Comparison of ENCODE assay signal across 8 cellular contexts in the genomic region with DNA sequence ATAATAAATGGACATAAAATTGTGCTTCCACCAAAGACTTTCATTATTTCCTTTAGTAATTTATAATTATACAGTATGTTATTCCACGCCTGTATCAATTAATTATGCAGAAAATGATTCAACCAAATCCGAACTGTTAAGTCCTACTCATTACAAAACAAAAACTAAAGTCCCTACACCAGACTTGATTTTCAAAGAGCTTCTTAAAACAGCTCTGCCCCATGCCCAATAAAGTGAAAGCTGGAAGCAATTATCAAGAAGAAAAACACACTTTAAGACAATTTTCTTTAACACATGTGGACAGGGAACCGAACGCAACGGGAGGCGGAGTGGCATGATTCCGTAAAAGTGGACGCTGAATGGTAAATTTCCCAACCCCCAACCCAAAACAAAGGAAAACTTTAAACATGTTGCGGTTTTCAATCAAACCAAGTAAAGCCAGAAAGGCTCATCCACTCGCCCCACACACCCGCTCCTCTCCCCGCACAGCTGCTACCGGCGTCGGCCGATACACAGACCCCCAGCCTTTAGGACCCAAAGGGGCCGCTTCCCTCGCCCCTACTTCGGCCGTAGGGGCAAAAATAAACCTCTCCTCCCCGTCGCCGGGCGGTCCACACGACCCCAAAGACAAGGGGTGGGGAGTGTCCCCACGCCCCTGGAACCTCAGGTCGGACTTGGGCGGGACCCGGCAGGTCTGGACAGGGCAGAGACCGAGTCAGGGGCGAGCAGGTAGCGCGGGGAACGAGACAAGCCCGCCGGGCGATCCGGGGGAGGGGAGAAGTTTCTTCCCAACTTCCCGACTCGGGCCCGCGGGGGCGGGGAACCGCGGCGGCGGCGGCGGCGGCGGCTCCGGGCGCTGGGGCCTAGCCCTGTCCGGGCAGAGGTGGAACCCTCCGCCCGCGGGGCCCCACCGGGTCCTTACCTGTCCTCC. TPM values are rescaled to one million over a fixed set of nuclear protein-coding genes. Genes with fewer than 3 reads are reported as not detected.
DNase-seq lines count a peak whose midpoint lies in the region; ATAC-seq and TF ChIP-seq lines count a peak whose summit lies in the region.

No MANE protein-coding gene starts in this region.

- ATAC-seq in GM21423 (IDR thresholded peaks at IDR 0.05; ENCODE audit: unreplicated experiment), result peak; percentile 30
- peak; percentile 53 to 61 (median 58) for ATAC-seq in psoas muscle

- H3K36me3 Mint-ChIP-seq in activated naive CD4-positive, alpha-beta T cell treated with anti-CD3 and anti-CD28 coated beads, Interleukin-2, amount 50 U/mL, for 24 hours, result peaks cover 3% of the 10 kb centered on the region

- H3K27ac ChIP-seq in left ventricle myocardium inferior (replicated peaks) (peak overlapping the region; percentile 96), psoas muscle (peak overlapping the region; percentile 95)

- WGBS in psoas muscle, 3 donors, result 0 to 1% (median 1%) methylated on average over 46 to 58 of the region's 58 CpGs

- no peaks in the 10 kb centered on the region for H3K9me3 Mint-ChIP-seq in activated naive CD4-positive, alpha-beta T cell treated with anti-CD3 and anti-CD28 coated beads, Interleukin-2, amount 50 U/mL, for 24 hours

- H3K27me3 ChIP-seq in left ventricle myocardium inferior (ENCODE audit: low read depth), result no peaks in the 10 kb centered on the region
- H3K27me3 ChIP-seq in psoas muscle (ENCODE audit: insufficient read depth in 3 of 3, low read length in 2 of 3), result no peaks in the 10 kb centered on the region

- intact Hi-C loops in left ventricle myocardium inferior (cut with micrococcal nuclease) (no loop called here), psoas muscle (cut with DNase I) (loop anchor here (5.0 kb wide), 1 partner anchor 69 kb away; no protein-coding TSS in a partner anchor)

- H3K4me3 ChIP-seq in left ventricle myocardium inferior (peak overlapping the region; percentile 95), psoas muscle (peak overlapping the region; percentile 96)

- H3K9me3 ChIP-seq in left ventricle myocardium inferior (replicated peaks), result no peaks in the 10 kb centered on the region
- no peaks in the 10 kb centered on the region for H3K9me3 ChIP-seq in psoas muscle

- DNase-seq in ELF-1 (ENCODE audit: low read depth, low spot score) (peak; percentile 75), HPDE6-E6E7 (ENCODE audit: extremely low spot score) (peak; percentile 25), left ventricle myocardium inferior (peak; percentile 42), psoas muscle (peak; percentile 58 to 71), occipital lobe (lab: John Stamatoyannopoulos, UW) (no peak), GDM1 (lab: John Stamatoyannopoulos, UW) (no peak)

- H3K27ac Mint-ChIP-seq in activated naive CD4-positive, alpha-beta T cell treated with anti-CD3 and anti-CD28 coated beads, Interleukin-2, amount 50 U/mL, for 24 hours, result peak overlapping the region; percentile 100

- H3K36me3 ChIP-seq in left ventricle myocardium inferior (no peaks in the 10 kb centered on the region), psoas muscle (ENCODE audit: insufficient read depth in 1 of 2, low read depth in 1 of 2) (no peaks in the 10 kb centered on the region)

- no peak for TF ChIP-seq CTCF in left ventricle myocardium inferior (IDR thresholded peaks at IDR 0.05; ENCODE audit: borderline replicate concordance)
- TF ChIP-seq CTCF in psoas muscle (IDR thresholded peaks at IDR 0.05), result no peak

- H3K4me1 ChIP-seq in left ventricle myocardium inferior (peaks cover 80% of the 10 kb centered on the region), psoas muscle (peaks cover 41% of the 10 kb centered on the region)

- H3K4me1 Mint-ChIP-seq in activated naive CD4-positive, alpha-beta T cell treated with anti-CD3 and anti-CD28 coated beads, Interleukin-2, amount 50 U/mL, for 24 hours, result peaks cover 72% of the 10 kb centered on the region

- peak overlapping the region; percentile 99 for H3K4me3 Mint-ChIP-seq in activated naive CD4-positive, alpha-beta T cell treated with anti-CD3 and anti-CD28 coated beads, Interleukin-2, amount 50 U/mL, for 24 hours

- no peaks in the 10 kb centered on the region for H3K27me3 Mint-ChIP-seq in activated naive CD4-positive, alpha-beta T cell treated with anti-CD3 and anti-CD28 coated beads, Interleukin-2, amount 50 U/mL, for 24 hours

RNA-seq across cellular contexts. Expression of gene YES1, which starts 0.6 kb away (rescaled TPM):
- 21.7 TPM for total RNA-seq in left ventricle myocardium inferior
- total RNA-seq in psoas muscle, result 10 to 100 TPM; 12.2 to 29.5 (median 18.3) TPM
- 10 to 100 TPM in 2 of 3 donors, 1 to 10 TPM in 1; 8.7 to 14.6 (median 10.7) TPM for polyA plus RNA-seq in psoas muscle
- 41.6 TPM for total RNA-seq in occipital lobe

Comparison
In these comparisons a context has a peak if more than half of its experiments do, and no peak if none do; other contexts are left out.
1. DNase-seq: peak in ELF-1 (single experiment), HPDE6-E6E7 (single experiment), left ventricle myocardium inferior (single experiment) and psoas muscle (2 of 2); none in occipital lobe (single experiment) and GDM1 (single experiment).